Comparison of ENCODE assay signal across 16 cellular contexts in genomic region chr4:4481394-4482000, GRCh38.
DNase-seq lines count a peak whose midpoint lies in the region; ATAC-seq and TF ChIP-seq lines count a peak whose summit lies in the region.
"Had no signal": no experiment of that assay in that cellular context is flagged by ENCODE, and none has a peak within 500 bp of the region (broad histone marks: within the 10 kb centered on the region; RNA-seq: fewer than 3 reads in every experiment).

No MANE protein-coding gene starts in this region.

- TF ChIP-seq CTCF in GM23338 (conservative IDR thresholded peaks at IDR 0.05; ENCODE audit: low read depth in 2 of 2) (no peak), osteoblast (IDR thresholded peaks at IDR 0.05; ENCODE audit: extremely low read depth, low read depth, low read length) (no peak)

- H3K9me3 ChIP-seq in adipocyte (ENCODE audit: control insufficient read depth, low read length) (no peaks in the 10 kb centered on the region), osteoblast (ENCODE audit: low read depth, low read length) (no peaks in the 10 kb centered on the region)
- H3K9me3 ChIP-seq: adrenal gland, colonic mucosa, gastroesophageal sphincter had no signal

- H3K27me3 Mint-ChIP-seq in GM23338 (ENCODE audit: insufficient read depth, low read depth, poor library complexity) = peaks cover 5% of the 10 kb centered on the region

- H3K9ac ChIP-seq in adipocyte (ENCODE audit: low read length) = peak overlapping the region; percentile 32

- H2AFZ ChIP-seq in GM23338 (no peak overlapping the region), osteoblast (ENCODE audit: low read length) (no peak overlapping the region)

- H3K4me3 ChIP-seq in GM23338 (no peak overlapping the region), adipocyte (ENCODE audit: low read length) (no peak overlapping the region), osteoblast (ENCODE audit: insufficient read depth, low read length) (no peak overlapping the region)
- H3K4me3 ChIP-seq: adrenal gland, colonic mucosa, gastroesophageal sphincter, lung had no signal

- peaks cover 3% of the 10 kb centered on the region for H4K20me1 ChIP-seq in GM23338 (replicated peaks; ENCODE audit: insufficient read depth)
- H4K20me1 ChIP-seq in osteoblast (ENCODE audit: insufficient read depth, low read length) = peaks cover 61% of the 10 kb centered on the region

- H3K79me2 ChIP-seq in GM23338 (replicated peaks; ENCODE audit: insufficient read depth) = peaks cover 9% of the 10 kb centered on the region
- H3K79me2 ChIP-seq in osteoblast (ENCODE audit: insufficient read depth, low read length) = peaks cover 54% of the 10 kb centered on the region

- H3K27ac Mint-ChIP-seq in GM23338 = no peak overlapping the region

- H3K27me3 ChIP-seq in GM23338 (ENCODE audit: insufficient read depth) (no peaks in the 10 kb centered on the region), adipocyte (replicated peaks; ENCODE audit: control insufficient read depth, insufficient read depth, low read length) (no peaks in the 10 kb centered on the region), osteoblast (ENCODE audit: insufficient read depth, low read length) (no peaks in the 10 kb centered on the region)
- H3K27me3 ChIP-seq: adrenal gland, colonic mucosa, gastroesophageal sphincter had no signal

- ATAC-seq in GM23338 (peak; percentile 21; the same call in 1 of the 3 replicates), HG03442 (IDR thresholded peaks at IDR 0.05; ENCODE audit: unreplicated experiment) (no peak)
- ATAC-seq: gastroesophageal sphincter had no signal

- no peak overlapping the region for H3K4me3 Mint-ChIP-seq in GM23338

- H3K36me3 ChIP-seq in GM23338 (ENCODE audit: insufficient read depth) = no peaks in the 10 kb centered on the region
- no peaks in the 10 kb centered on the region for H3K36me3 ChIP-seq in adipocyte (ENCODE audit: control insufficient read depth, insufficient read depth, low read length, severe bottlenecking)
- no peaks in the 10 kb centered on the region for H3K36me3 ChIP-seq in osteoblast (ENCODE audit: insufficient read depth, low read length)
- H3K36me3 ChIP-seq: adrenal gland, colonic mucosa, gastroesophageal sphincter had no signal

- no peak for DNase-seq in GM23338 (ENCODE audit: low spot score)
- DNase-seq in adipocyte (ENCODE audit: low read depth) = no peak
- DNase-seq in inferior parietal cortex (ENCODE audit: extremely low spot score) = peak; percentile 83
- no peak for DNase-seq in osteoblast (ENCODE audit: insufficient read length, low spot score, missing footprints)
- no peak for DNase-seq in 8988T
- no peak for DNase-seq in cerebellar cortex (ENCODE audit: low spot score)
- no peak for DNase-seq in NCI-H1694 treated with DMSO at 0.1 percent for 48 hours (lab: John Stamatoyannopoulos, UW)
- DNase-seq: activated CD8-positive, alpha-beta memory T cell treated with anti-CD3 and anti-CD28 coated beads for 24 hours; colonic mucosa; NCI-H226; SHP77; stimulated activated CD4-positive, alpha-beta T cell treated with anti-CD3 and anti-CD28 coated beads, Interleukin-2, amount 100 ng/mL, for 48 hours had no signal

- H3K4me2 ChIP-seq in GM23338 (peak overlapping the region; percentile 64), osteoblast (ENCODE audit: insufficient read depth, low read length) (peak overlapping the region; percentile 35)

- no peaks in the 10 kb centered on the region for H3F3A ChIP-seq in GM23338 (replicated peaks; ENCODE audit: low read depth)

- no peak overlapping the region for H3K27ac ChIP-seq in GM23338 (ENCODE audit: low read depth)
- H3K27ac ChIP-seq in osteoblast (ENCODE audit: low read depth, low read length) = peak overlapping the region; percentile 33
- H3K27ac ChIP-seq: colonic mucosa, gastroesophageal sphincter had no signal

- H3K36me3 Mint-ChIP-seq in GM23338 (ENCODE audit: low read depth) = no peaks in the 10 kb centered on the region

- no peaks in the 10 kb centered on the region for H3K9me3 Mint-ChIP-seq in GM23338

- H3K4me1 ChIP-seq in GM23338 (ENCODE audit: insufficient read depth) = peaks cover 10% of the 10 kb centered on the region
- H3K4me1 ChIP-seq in adipocyte (ENCODE audit: control insufficient read depth, insufficient read depth, low read length) = peaks cover 40% of the 10 kb centered on the region
- peaks cover 24% of the 10 kb centered on the region for H3K4me1 ChIP-seq in osteoblast (ENCODE audit: insufficient read depth, low read length)
- H3K4me1 ChIP-seq: colonic mucosa had no signal

- no peaks in the 10 kb centered on the region for H3K9me2 ChIP-seq in GM23338 (ENCODE audit: insufficient read depth)

- peaks cover 38% of the 10 kb centered on the region for H3K4me1 Mint-ChIP-seq in GM23338

TF ChIP-seq in GM23338, 12 proteins besides CTCF, POLR2A, EP300 and RAD21 (continues in another document):
- TF ChIP-seq ETS1 (IDR thresholded peaks at IDR 0.05) = no peak
- TF ChIP-seq ZNF331 (CRISPR knock-in tag; IDR thresholded peaks at IDR 0.05; ENCODE audit: low read depth) = no peak
- TF ChIP-seq CREB1 (CRISPR knock-in tag; IDR thresholded peaks at IDR 0.05; ENCODE audit: low read depth) = no peak
- TF ChIP-seq STAT1 (IDR thresholded peaks at IDR 0.05; ENCODE audit: unreplicated experiment) = no peak
- TF ChIP-seq EZH2 (IDR thresholded peaks at IDR 0.05; ENCODE audit: low read depth, unreplicated experiment) = no peak
- no peak for TF ChIP-seq EZH2phosphoT487 (IDR thresholded peaks at IDR 0.05; ENCODE audit: unreplicated experiment)
- TF ChIP-seq NANOG (IDR thresholded peaks at IDR 0.05; ENCODE audit: borderline replicate concordance) = no peak
- TF ChIP-seq JUNB (IDR thresholded peaks at IDR 0.05; ENCODE audit: unreplicated experiment) = no peak
- no peak for TF ChIP-seq ZNF462 (CRISPR knock-in tag; IDR thresholded peaks at IDR 0.05)
- TF ChIP-seq ZNF114 (CRISPR knock-in tag; IDR thresholded peaks at IDR 0.05) = no peak
